Comparison of ENCODE assay signal across 8 cellular contexts in genomic region chr19:45681391-45682015, GRCh38. TPM values are rescaled to one million over a fixed set of nuclear protein-coding genes. Genes with fewer than 3 reads are reported as not detected.
A peak's percentile ranks its signal among the peaks of the same experiment; 100 is the strongest.
DNase-seq lines count a peak whose midpoint lies in the region; ATAC-seq and TF ChIP-seq lines count a peak whose summit lies in the region.

No MANE protein-coding gene starts in this region.

- no peak for TF ChIP-seq POLR2A in stomach (IDR thresholded peaks at IDR 0.05)

- no peaks in the 10 kb centered on the region for H3K27me3 ChIP-seq in Loucy (ENCODE audit: insufficient read depth, low read length, poor library complexity, severe bottlenecking)
- peaks cover 9 to 39% (median 22%) of the 10 kb centered on the region in 3 donors for H3K27me3 ChIP-seq in stomach

- CTCF ChIA-PET in Calu3 (lab: Charles Lee) = interaction anchor here (0.7 to 2.5 kb wide), 5 partner anchors 9 to 39 kb away, joined by 3 to 17 read pairs (median 3); partner anchors contain the start of genes GIPR, QPCTL and SNRPD2
- CTCF ChIA-PET in RWPE1 (lab: Yijun Ruan, JAX) = interaction anchor here (0.5 to 1.2 kb wide), 9 partner anchors 9 to 958 kb away, joined by 3 to 8 read pairs (median 3); no protein-coding TSS in a partner anchor

- no peaks in the 10 kb centered on the region for H3K79me2 ChIP-seq in Loucy (ENCODE audit: insufficient read depth, low read length)

- no peak for TF ChIP-seq EP300 in stomach (IDR thresholded peaks at IDR 0.05)

- H3K9me3 Mint-ChIP-seq in Calu3 (ENCODE audit: low read depth, unreplicated experiment) (no peaks in the 10 kb centered on the region), neural crest cell (no peaks in the 10 kb centered on the region)

- BruUV-seq in Calu3 (replicated peaks; lab: Mats Ljungman, UMichigan) = no TSS peak

- no peaks in the 10 kb centered on the region for H3F3A ChIP-seq in Loucy (ENCODE audit: low read depth)

- peaks cover 74% of the 10 kb centered on the region for H3K36me3 Mint-ChIP-seq in Calu3 (ENCODE audit: insufficient read depth, unreplicated experiment)
- H3K36me3 Mint-ChIP-seq in neural crest cell (ENCODE audit: low read depth) = no peaks in the 10 kb centered on the region

- H3K4me3 ChIP-seq in Loucy (ENCODE audit: low read length, poor library complexity, severe bottlenecking) = peak overlapping the region; percentile 60
- peak overlapping the region; percentile 49 for H3K4me3 ChIP-seq in fibroblast of villous mesenchyme (ENCODE audit: low read depth, low read length)
- peak overlapping the region; percentile 32 to 44 (median 36) for H3K4me3 ChIP-seq in stomach

- H3K36me3 ChIP-seq in Loucy (ENCODE audit: insufficient read depth, low read length) (peaks cover 10% of the 10 kb centered on the region; the same call in 1 of the 2 replicates), stomach (peaks cover 17 to 36% (median 30%) of the 10 kb centered on the region in 4 donors)

- no peaks in the 10 kb centered on the region for H3K9me2 ChIP-seq in Loucy (replicated peaks; ENCODE audit: low read depth, low read length)

- no peaks in the 10 kb centered on the region for H3K27me3 Mint-ChIP-seq in Calu3 (ENCODE audit: unreplicated experiment)
- H3K27me3 Mint-ChIP-seq in neural crest cell (ENCODE audit: low read depth) = peaks cover 48% of the 10 kb centered on the region

- POLR2A ChIA-PET in RWPE1 (lab: Yijun Ruan, JAX; ENCODE audit: low non-redundant PET) = interaction anchor here (0.7 kb wide), 1 partner anchor 9 kb away, joined by 8 read pairs; no protein-coding TSS in a partner anchor

- 1 to 2% (median 2%) methylated on average over 25 to 51 of the region's 51 CpGs for WGBS in stomach, 5 donors

- peaks cover 3% of the 10 kb centered on the region for H3K4me1 ChIP-seq in Loucy (ENCODE audit: insufficient read depth, low read length, poor library complexity, severe bottlenecking)
- H3K4me1 ChIP-seq in stomach = peaks cover 27 to 35% (median 31%) of the 10 kb centered on the region in 4 donors

- ATAC-seq in GM21529 (IDR thresholded peaks at IDR 0.05; ENCODE audit: unreplicated experiment) = peak; percentile 70

- peak; percentile 96 for DNase-seq in Calu3
- DNase-seq in RWPE1 (ENCODE audit: low spot score) = peak; percentile 82
- peak; percentile 85 for DNase-seq in activated gamma-delta T cell treated with Interleukin-2 at 50 U/mL for 16 hours
- peak; percentile 77 for DNase-seq in fibroblast of villous mesenchyme (ENCODE audit: low read depth)
- peak; percentile 77 for DNase-seq in neural crest cell (ENCODE audit: low read depth, low spot score)
- DNase-seq in stomach = peak; percentile 95

- H3K27ac Mint-ChIP-seq in Calu3 (ENCODE audit: unreplicated experiment) (peak overlapping the region; percentile 11), neural crest cell (ENCODE audit: unreplicated experiment) (no peak overlapping the region)

- peak overlapping the region; percentile 94 for H2AFZ ChIP-seq in Loucy (ENCODE audit: low read length)

- peaks cover 8% of the 10 kb centered on the region for H3K4me1 Mint-ChIP-seq in Calu3 (ENCODE audit: low read depth, unreplicated experiment)
- H3K4me1 Mint-ChIP-seq in neural crest cell = peaks cover 6% of the 10 kb centered on the region

- H3K9me3 ChIP-seq in Loucy (ENCODE audit: insufficient read depth, low read depth, low read length) = no peaks in the 10 kb centered on the region
- no peaks in the 10 kb centered on the region for H3K9me3 ChIP-seq in stomach

- TF ChIP-seq CTCF in Calu3 (IDR thresholded peaks at IDR 0.05; ENCODE audit: unreplicated experiment) (peak; percentile 99), Loucy (conservative IDR thresholded peaks at IDR 0.05; ENCODE audit: low read length) (peak; percentile 79), RWPE1 (conservative IDR thresholded peaks at IDR 0.05; ENCODE audit: low read depth) (peak; percentile 98), fibroblast of villous mesenchyme (IDR thresholded peaks at IDR 0.05; ENCODE audit: insufficient read depth, low read depth, low read length) (peak; percentile 97), neural crest cell (conservative IDR thresholded peaks at IDR 0.05) (peak; percentile 98), stomach (IDR thresholded peaks at IDR 0.05) (peak in 6 of 7 experiments; percentile 33 to 98 (median 96))

- peak overlapping the region; percentile 69 for H3K4me2 ChIP-seq in Loucy (ENCODE audit: low read depth, low read length, poor library complexity, severe bottlenecking)

- no peaks in the 10 kb centered on the region for H4K20me1 ChIP-seq in Loucy (ENCODE audit: insufficient read depth, low read length, poor library complexity, severe bottlenecking)

- intact Hi-C loops in Calu3 (cut with micrococcal nuclease; ENCODE audit: unreplicated experiment) (no loop called here), stomach (cut with DNase I; ENCODE audit: low total_unique reads) (no loop called here)

- H3K4me3 Mint-ChIP-seq in Calu3 (ENCODE audit: low read depth, unreplicated experiment) = peak overlapping the region; percentile 73
- H3K4me3 Mint-ChIP-seq in neural crest cell = peak overlapping the region; percentile 72

- peak overlapping the region; percentile 56 for H3K9ac ChIP-seq in Loucy (ENCODE audit: low read depth, low read length, poor library complexity, severe bottlenecking)

- H3K27ac ChIP-seq in RWPE1 (peak overlapping the region; percentile 97), stomach (peak overlapping the region; percentile 77 to 89 (median 85))

RNA-seq across cellular contexts. Expression of gene SNRPD2, which starts 10.2 kb away (rescaled TPM):
- 603 and 663 TPM in 2 replicates for total RNA-seq in Calu3 (2022)
- total RNA-seq in fibroblast of villous mesenchyme = 191 and 217 TPM in 2 replicates
- 635 and 666 TPM in 2 replicates for total RNA-seq in neural crest cell
- total RNA-seq in stomach = 100 to 1,000 TPM in 3 of 5 donors, 10 to 100 TPM in 2; 79.9 to 217 (median 127) TPM
- polyA plus RNA-seq in stomach = 100 to 1,000 TPM; 378 to 511 (median 467) TPM

RNA-seq across cellular contexts. Expression of gene QPCTL, which starts 11.0 kb away (rescaled TPM):
- total RNA-seq in Calu3 (2022) (20.4 and 20.7 TPM in 2 replicates), fibroblast of villous mesenchyme (28.0 and 29.8 TPM in 2 replicates), neural crest cell (11.4 and 11.8 TPM in 2 replicates), stomach (10 to 100 TPM in 2 of 5 donors, 1 to 10 TPM in 3; 5.8 to 33.6 (median 7.6) TPM)
- 1 to 10 TPM; 1.7 to 7.0 (median 4.2) TPM for polyA plus RNA-seq in stomach

RNA-seq across cellular contexts. Expression of gene GIPR, which starts 13.5 kb away (rescaled TPM):
- total RNA-seq in Calu3 (2022) (6.9 TPM in 2 replicates), fibroblast of villous mesenchyme (0.32 TPM in 1 of 2 replicates, not detected in the other), neural crest cell (0.96 and 1.0 TPM in 2 replicates), stomach (10 to 100 TPM in 3 of 5 donors, 1 to 10 TPM in 2; 5.1 to 44.9 (median 11.9) TPM)
- 1 to 10 TPM; 1.9 to 2.4 (median 2.1) TPM for polyA plus RNA-seq in stomach

RNA-seq across cellular contexts. Expression of gene EML2, which starts 42.3 kb away (rescaled TPM):
- total RNA-seq in Calu3 (2022) (93.7 and 94.0 TPM in 2 replicates), fibroblast of villous mesenchyme (17.7 and 31.5 TPM in 2 replicates), neural crest cell (15.0 and 20.2 TPM in 2 replicates), stomach (100 to 1,000 TPM in 2 of 5 donors, 10 to 100 TPM in 3; 17.8 to 387 (median 33.8) TPM)
- polyA plus RNA-seq in stomach = 10 to 100 TPM; 28.6 to 53.0 (median 31.8) TPM

RNA-seq across cellular contexts. Expression of gene FBXO46, which starts 49.2 kb away (rescaled TPM):
- total RNA-seq in Calu3 (2022) (43.8 and 53.6 TPM in 2 replicates), fibroblast of villous mesenchyme (7.4 and 12.5 TPM in 2 replicates), neural crest cell (27.2 and 30.3 TPM in 2 replicates), stomach (10 to 100 TPM in 3 of 5 donors, 1 to 10 TPM in 2; 4.0 to 61.7 (median 12.3) TPM)
- 10 to 100 TPM in 1 of 3 donors, 1 to 10 TPM in 2; 6.3 to 10.1 (median 7.9) TPM for polyA plus RNA-seq in stomach

Comparison
In these comparisons a context has a peak if more than half of its experiments do, and no peak if none do; other contexts are left out.
1. Peak in every context shown above with its lines: DNase-seq, ATAC-seq, H3K4me3 ChIP-seq and H3K27ac ChIP-seq.